ENCODE assay signal across 20 cellular contexts in the genomic region with DNA sequence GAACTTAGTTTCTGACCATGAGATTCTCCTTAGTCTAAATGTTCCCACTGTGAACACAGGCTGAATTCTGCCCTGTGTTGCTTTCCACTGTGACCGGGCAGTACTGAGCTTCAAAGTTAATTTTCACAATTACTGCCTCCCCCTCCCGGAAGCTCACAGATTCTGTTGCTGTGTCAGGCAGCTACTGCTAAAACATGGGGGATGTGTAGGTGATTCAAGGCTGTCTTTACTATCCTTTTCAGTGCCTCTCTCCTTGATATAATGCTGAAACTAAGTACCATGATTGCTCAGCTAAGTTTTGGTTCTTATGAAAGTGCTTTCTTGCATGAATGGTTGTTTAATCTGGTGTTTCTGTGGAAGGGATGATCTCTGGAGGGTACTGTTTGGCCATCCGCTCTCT.
DNase-seq lines count a peak whose midpoint lies in the region; ATAC-seq and TF ChIP-seq lines count a peak whose summit lies in the region.
"Had no signal": no experiment of that assay in that cellular context is flagged by ENCODE, and none has a peak within 500 bp of the region (broad histone marks: within the 10 kb centered on the region; RNA-seq: fewer than 3 reads in every experiment).

No MANE protein-coding gene starts in this region.

- H3T11ph ChIP-seq in H9 (ENCODE audit: low read length), result no peak overlapping the region

- CTCF ChIA-PET in OCI-LY7 (lab: Charles Lee; ENCODE audit: unreplicated experiment), result no interaction called here

- H3K36me3 ChIP-seq in MM.1S (replicated peaks; ENCODE audit: insufficient read depth, low read length) (no peaks in the 10 kb centered on the region), OCI-LY7 (ENCODE audit: insufficient read depth, low read length) (no peaks in the 10 kb centered on the region)
- H3K36me3 ChIP-seq: BLaER1 treated with 17β-estradiol and CSF1 and Interleukin-3, amounts not matched to agents 10 nM and 100 nM had no signal

- TF ChIP-seq CTCF in H9 (conservative IDR thresholded peaks at IDR 0.05) (no peak), MM.1S (IDR thresholded peaks at IDR 0.05; ENCODE audit: low read length) (no peak), OCI-LY7 (conservative IDR thresholded peaks at IDR 0.05; ENCODE audit: low read length) (no peak)

- H4K91ac ChIP-seq in H9 (ENCODE audit: insufficient read length, low read depth, low read length), result no peak overlapping the region

- no peak overlapping the region for H2BK15ac ChIP-seq in H9 (ENCODE audit: low read depth, low read length)

- H3K4ac ChIP-seq in H9 (ENCODE audit: low read depth, low read length), result no peak overlapping the region

- H3K18ac ChIP-seq in H9 (ENCODE audit: insufficient read length, low read depth, low read length), result no peak overlapping the region

- no CpG with 5 or more reads among the region's 3 CpGs for WGBS in H9 (ENCODE audit: extremely low coverage, insufficient read length, low lambda C conversion rate)

- H3K23me2 ChIP-seq in H9 (ENCODE audit: insufficient read length, low read depth, low read length, poor library complexity, severe bottlenecking), result no peaks in the 10 kb centered on the region

- ATAC-seq in central memory CD8-positive, alpha-beta T cell (replicated peaks; ENCODE audit: extremely low read depth, poor library complexity, severe bottlenecking), result no peak
- no peak for ATAC-seq in GM18502 (IDR thresholded peaks at IDR 0.05; ENCODE audit: poor library complexity, unreplicated experiment)
- ATAC-seq: GM12878, HepG2 had no signal

- H3K4me1 ChIP-seq in H9 (ENCODE audit: insufficient read depth, low read length), result no peaks in the 10 kb centered on the region
- H3K4me1 ChIP-seq in MM.1S (ENCODE audit: low read length), result peaks cover 6% of the 10 kb centered on the region; the same call in 1 of the 2 replicates
- no peaks in the 10 kb centered on the region for H3K4me1 ChIP-seq in OCI-LY7 (ENCODE audit: insufficient read depth, low read length, poor library complexity, severe bottlenecking)
- H3K4me1 ChIP-seq: BLaER1 treated with 17β-estradiol and CSF1 and Interleukin-3, amounts not matched to agents 10 nM and 100 nM had no signal

- no peak overlapping the region for H3K14ac ChIP-seq in H9 (ENCODE audit: insufficient read depth, low read length)

- H2BK120ac ChIP-seq in H9 (ENCODE audit: low read depth, low read length, poor library complexity, severe bottlenecking), result no peak overlapping the region

- no peak overlapping the region for H3K23ac ChIP-seq in H9 (ENCODE audit: insufficient read length, low read depth, low read length)

- POLR2A ChIA-PET in OCI-LY7 (lab: Charles Lee), result interaction anchor here (0.6 kb wide), 1 partner anchor 16 kb away, joined by 3 read pairs; no protein-coding TSS in a partner anchor

- H3K27ac ChIP-seq in H9 (ENCODE audit: insufficient read length, low read depth, low read length), result no peak overlapping the region
- peak overlapping the region; percentile 76 for H3K27ac ChIP-seq in MM.1S (ENCODE audit: low read length)
- H3K27ac ChIP-seq in OCI-LY7 (ENCODE audit: low read depth, low read length, poor library complexity, severe bottlenecking), result no peak overlapping the region
- H3K27ac ChIP-seq: BLaER1 treated with 17β-estradiol and CSF1 and Interleukin-3, amounts not matched to agents 10 nM and 100 nM; GM23248 had no signal

- H4K5ac ChIP-seq in H9 (ENCODE audit: insufficient read length, low read depth, low read length), result no peak overlapping the region

- BruUV-seq in OCI-LY7 (replicated peaks; lab: Mats Ljungman, UMichigan), result no TSS peak

- no peaks in the 10 kb centered on the region for H3K4me1 Mint-ChIP-seq in H9
- no peaks in the 10 kb centered on the region for H3K4me1 Mint-ChIP-seq in central memory CD8-positive, alpha-beta T cell
- H3K4me1 Mint-ChIP-seq: B cell; CD8-positive, alpha-beta memory T cell had no signal

- H2BK12ac ChIP-seq in H9 (ENCODE audit: insufficient read length, low read depth, low read length), result no peak overlapping the region

- H4K8ac ChIP-seq in H9 (replicated peaks; ENCODE audit: insufficient read length, low read depth, low read length), result no peak overlapping the region

- H3K9ac ChIP-seq in H9 (ENCODE audit: extremely low read depth, insufficient read length, low read length), result no peak overlapping the region
- 0 out of 2 replicates have a peak overlapping the region, but pooled peaks have one; percentile 16 for H3K9ac ChIP-seq in MM.1S (ENCODE audit: low read length)
- H3K9ac ChIP-seq: BLaER1 treated with 17β-estradiol and CSF1 and Interleukin-3, amounts not matched to agents 10 nM and 100 nM; GM23248 had no signal

- H2AFZ ChIP-seq in H9 (ENCODE audit: low read length) (peak overlapping the region; percentile 36), MM.1S (ENCODE audit: low read length) (peak overlapping the region; percentile 48), OCI-LY7 (ENCODE audit: low read length) (no peak overlapping the region)
- H2AFZ ChIP-seq: GM23248 had no signal

- H3K79me2 ChIP-seq in H9 (ENCODE audit: insufficient read depth, low read length) (no peaks in the 10 kb centered on the region), MM.1S (ENCODE audit: low read length) (no peaks in the 10 kb centered on the region), OCI-LY7 (ENCODE audit: insufficient read depth, low read depth, low read length) (no peaks in the 10 kb centered on the region)

- H3K4me3 Mint-ChIP-seq in H9, result no peak overlapping the region
- no peak overlapping the region for H3K4me3 Mint-ChIP-seq in central memory CD8-positive, alpha-beta T cell
- H3K4me3 Mint-ChIP-seq: B cell; CD8-positive, alpha-beta memory T cell had no signal

- no peaks in the 10 kb centered on the region for H3K36me3 Mint-ChIP-seq in H9 (ENCODE audit: insufficient read depth in 1 of 3, low read depth in 3 of 3)
- no peaks in the 10 kb centered on the region for H3K36me3 Mint-ChIP-seq in central memory CD8-positive, alpha-beta T cell (ENCODE audit: insufficient read depth)
- H3K36me3 Mint-ChIP-seq: CD8-positive, alpha-beta memory T cell had no signal

- H3K79me1 ChIP-seq in H9 (ENCODE audit: insufficient read depth, low read depth, low read length, poor library complexity, severe bottlenecking), result no peaks in the 10 kb centered on the region

- intact Hi-C loops in OCI-LY7 (cut with micrococcal nuclease; ENCODE audit: unreplicated experiment), result no loop called here

- H3K27me3 Mint-ChIP-seq in H9 (ENCODE audit: low read depth), result no peaks in the 10 kb centered on the region
- H3K27me3 Mint-ChIP-seq in central memory CD8-positive, alpha-beta T cell, result no peaks in the 10 kb centered on the region
- H3K27me3 Mint-ChIP-seq: B cell; CD8-positive, alpha-beta memory T cell had no signal

- no peak overlapping the region for H2AK5ac ChIP-seq in H9 (ENCODE audit: insufficient read length, low read length)

- H4K20me1 ChIP-seq in H9 (ENCODE audit: control insufficient read depth, insufficient read depth, insufficient read length), result no peaks in the 10 kb centered on the region
- H4K20me1 ChIP-seq in MM.1S (ENCODE audit: insufficient read depth, low read length), result no peaks in the 10 kb centered on the region
- no peaks in the 10 kb centered on the region for H4K20me1 ChIP-seq in OCI-LY7 (ENCODE audit: insufficient read depth, low read length)
- H4K20me1 ChIP-seq: BLaER1 treated with 17β-estradiol and CSF1 and Interleukin-3, amounts not matched to agents 10 nM and 100 nM had no signal

- no peak overlapping the region for H3K4me2 ChIP-seq in H9 (ENCODE audit: insufficient read depth, insufficient read length, low read length)
- H3K4me2 ChIP-seq in MM.1S (ENCODE audit: low read depth, low read length), result peak overlapping the region; percentile 50
- H3K4me2 ChIP-seq in OCI-LY7 (ENCODE audit: low read length), result no peak overlapping the region
- H3K4me2 ChIP-seq: BLaER1 treated with 17β-estradiol and CSF1 and Interleukin-3, amounts not matched to agents 10 nM and 100 nM had no signal

- H3K9me3 Mint-ChIP-seq in H9, result no peaks in the 10 kb centered on the region
- H3K9me3 Mint-ChIP-seq in central memory CD8-positive, alpha-beta T cell, result peaks cover 7% of the 10 kb centered on the region

- no peaks in the 10 kb centered on the region for H3K9me2 ChIP-seq in MM.1S (replicated peaks; ENCODE audit: insufficient read depth, low read length)
- no peaks in the 10 kb centered on the region for H3K9me2 ChIP-seq in OCI-LY7 (ENCODE audit: insufficient read depth, low read length)

- H2BK20ac ChIP-seq in H9 (ENCODE audit: low read depth, low read length, poor library complexity, severe bottlenecking), result no peak overlapping the region

- H3K9me3 ChIP-seq in H9 (ENCODE audit: control insufficient read depth, low read depth, low read length) (no peaks in the 10 kb centered on the region), MM.1S (replicated peaks; ENCODE audit: insufficient read depth, low read length) (no peaks in the 10 kb centered on the region), OCI-LY7 (ENCODE audit: low read length) (peaks cover 16% of the 10 kb centered on the region; the same call in 1 of the 2 replicates)
- H3K9me3 ChIP-seq: BLaER1 treated with 17β-estradiol and CSF1 and Interleukin-3, amounts not matched to agents 10 nM and 100 nM had no signal

- H3K27ac Mint-ChIP-seq in H9, result 0 out of 7 replicates have a peak overlapping the region, but pooled peaks of 1 of the 3 experiments have one; percentile 63
- H3K27ac Mint-ChIP-seq in central memory CD8-positive, alpha-beta T cell (ENCODE audit: low read depth), result peak overlapping the region; percentile 29
- H3K27ac Mint-ChIP-seq: B cell; CD8-positive, alpha-beta memory T cell had no signal

- H3K27me3 ChIP-seq in H9 (ENCODE audit: insufficient read depth, low read length) (no peaks in the 10 kb centered on the region), MM.1S (replicated peaks; ENCODE audit: insufficient read depth, low read length) (no peaks in the 10 kb centered on the region)
- H3K27me3 ChIP-seq: BLaER1 treated with 17β-estradiol and CSF1 and Interleukin-3, amounts not matched to agents 10 nM and 100 nM had no signal

- H3F3A ChIP-seq in MM.1S (ENCODE audit: insufficient read depth, low read length), result peaks cover 10% of the 10 kb centered on the region

- no peak overlapping the region for H3K56ac ChIP-seq in H9 (ENCODE audit: insufficient read length, low read depth, low read length)

- DNase-seq in H9, result no peak
- DNase-seq in MM.1S, result peak; percentile 67
- no peak for DNase-seq in central memory CD8-positive, alpha-beta T cell (ENCODE audit: low spot score in 2 of 2)
- peak; percentile 5 for DNase-seq in left kidney (ENCODE audit: low read depth, low spot score)
- no peak for DNase-seq in cerebellar nuclear complex (lab: John Stamatoyannopoulos, UW)
- no peak for DNase-seq in germinal center (ENCODE audit: low spot score)
- no peak for DNase-seq in OCI-LY7 (ENCODE audit: low spot score)
- DNase-seq: CD8-positive, alpha-beta memory T cell; COR-L47; DMS 273 treated with DMSO at 0.1 percent for 48 hours; DMS53; DND-41; EL; GM23248; H7 had no signal

- H2BK5ac ChIP-seq in H9 (ENCODE audit: insufficient read length, low read length), result no peak overlapping the region

- H3K4me3 ChIP-seq in MM.1S (ENCODE audit: low read length) (no peak overlapping the region), OCI-LY7 (ENCODE audit: low read depth, low read length, poor library complexity, severe bottlenecking) (no peak overlapping the region)
- H3K4me3 ChIP-seq: BLaER1 treated with 17β-estradiol and CSF1 and Interleukin-3, amounts not matched to agents 10 nM and 100 nM; GM12878; GM23248 had no signal

Comparison
In these comparisons a context has a peak if more than half of its experiments do, and no peak if none do; other contexts are left out.
1. DNase-seq: peak in MM.1S (single experiment) and left kidney (single experiment); none in H9 (single experiment), central memory CD8-positive, alpha-beta T cell (0 of 2), cerebellar nuclear complex (0 of 2), germinal center (single experiment) and OCI-LY7 (single experiment).